In the genomic region with DNA sequence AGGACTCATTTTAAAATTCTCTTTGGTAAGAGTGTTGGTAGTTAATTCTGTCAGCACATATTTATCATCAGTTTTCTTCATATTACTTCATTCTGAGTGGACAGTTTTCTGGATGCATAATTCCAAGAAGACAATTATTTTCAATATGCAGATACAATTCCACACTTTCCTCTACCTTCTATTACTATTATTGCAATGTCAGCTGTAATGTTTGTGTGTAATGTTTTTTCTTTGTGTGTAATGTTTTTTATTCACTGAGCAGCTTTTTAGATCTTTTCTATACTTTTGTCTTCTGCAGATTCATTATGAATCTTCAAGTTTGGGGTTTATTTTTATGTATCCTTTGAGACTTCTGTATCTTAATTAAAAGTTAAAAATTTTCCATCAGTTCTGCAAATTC, we compare ENCODE assay signal across 35 cellular contexts.
"Had no signal": no experiment of that assay in that cellular context is flagged by ENCODE, and none has a peak within 500 bp of the region (broad histone marks: within the 10 kb centered on the region; RNA-seq: fewer than 3 reads in every experiment).

No MANE protein-coding gene starts in this region.

- H3K36me3 ChIP-seq: MG63 had no signal

- H3K27me3 ChIP-seq: MG63 had no signal

- DNase-seq: Kasumi-1, MG63, MM.1S, MV-4-11, NCI-H1048, NCI-H1092, NCI-H1092 treated with DMSO at 0.1 percent for 48 hours, NCI-H1105, NCI-H1105 treated with DMSO at 0.1 percent for 48 hours, NCI-H1417, NCI-H1417 treated with DMSO at 0.1 percent for 48 hours, NCI-H1436, NCI-H1436 treated with DMSO at 0.1 percent for 48 hours, NCI-H146, NCI-H1694, NCI-H1694 treated with DMSO at 0.1 percent for 48 hours, NCI-H187, NCI-H187 treated with DMSO at 0.1 percent for 48 hours, NCI-H1930, NCI-H2029, NCI-H2029 treated with DMSO at 0.1 percent for 48 hours, NCI-H2081, NCI-H2081 treated with DMSO at 0.1 percent for 48 hours, NCI-H2107, NCI-H2171, NCI-H2171 treated with DMSO at 0.1 percent for 48 hours, NCI-H2227 treated with DMSO at 0.1 percent for 48 hours, NCI-H345, NCI-H446, NCI-H446 treated with DMSO at 0.1 percent for 48 hours, NCI-H510A, NCI-H510A treated with DMSO at 0.1 percent for 48 hours, NCI-H524, NCI-H524 treated with DMSO at 0.1 percent for 48 hours, NCI-H526 had no signal

- H3K4me3 ChIP-seq: MG63 had no signal

- H3K9me3 ChIP-seq: MG63 had no signal
